Comparison of ENCODE assay signal across 17 cellular contexts in the genomic region with DNA sequence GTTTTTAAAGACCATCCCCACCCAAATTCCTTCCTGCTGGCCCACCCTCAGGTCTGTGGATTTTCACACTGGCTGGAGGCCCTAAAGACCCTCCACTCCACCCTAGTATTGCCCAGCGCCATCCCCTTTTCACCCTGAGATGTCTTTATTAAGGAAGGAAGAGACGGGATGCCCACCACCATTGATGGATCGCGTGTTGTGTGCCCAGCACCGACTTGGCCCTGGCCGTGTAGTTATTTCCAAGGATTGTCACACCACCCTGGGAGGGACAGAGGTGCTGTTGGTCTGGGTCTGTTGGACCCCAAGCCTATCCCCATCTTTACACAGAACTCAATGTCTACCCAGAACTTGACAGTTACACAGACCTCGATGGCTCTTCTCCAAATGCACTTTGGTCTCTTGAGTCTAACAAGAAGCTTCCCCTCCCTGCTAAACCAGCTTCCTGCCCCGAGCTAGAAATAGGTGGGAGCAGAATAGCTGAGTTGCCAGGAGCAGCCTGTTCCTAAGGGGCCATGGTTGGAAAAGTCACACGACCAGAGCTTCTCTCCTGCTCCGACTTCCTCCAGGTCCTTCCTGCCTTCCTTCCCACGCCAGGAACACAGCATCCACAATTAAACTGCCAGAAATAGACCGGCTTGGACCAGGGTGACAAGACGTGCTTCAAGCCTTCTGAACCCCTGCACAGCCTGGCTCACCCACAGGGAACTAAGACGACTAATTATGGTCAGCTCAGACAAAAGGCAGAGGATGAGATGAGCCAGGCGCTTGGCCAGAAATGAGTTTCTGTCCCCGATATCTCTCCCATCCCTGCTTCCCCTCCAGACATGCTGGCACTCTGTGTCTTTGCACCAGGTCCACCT.
"Had no signal": no experiment of that assay in that cellular context is flagged by ENCODE, and none has a peak within 500 bp of the region (broad histone marks: within the 10 kb centered on the region; RNA-seq: fewer than 3 reads in every experiment).

No MANE protein-coding gene starts in this region.

- H3K27ac Mint-ChIP-seq: activated CD8-positive, alpha-beta T cell treated with anti-CD3 and anti-CD28 coated beads for 36 hours; activated T-helper 1 cell treated with anti-CD3 and anti-CD28 coated beads, Interleukin-12 subunit alpha, Interleukin-12 subunit beta, Interleukin-2, Interleukin-4 antibody, amounts not matched to agents 30 ng/mL and 10 ng/mL and 1 ng/mL, durations not matched to agents 14 hours and 24 hours and 36 hours; mesothelial cell of epicardium; nephron progenitor cell; stimulated activated effector memory CD8-positive, alpha-beta T cell treated with anti-CD3 and anti-CD28 coated beads, Interleukin-12 subunit alpha, Interleukin-12 subunit beta, amount 100 ng/mL, for 72 hours had no signal

- H3K9me3 ChIP-seq: ascending aorta, breast epithelium, lower lobe of right lung, psoas muscle, thyroid gland had no signal

- FAIRE-seq: urothelium cell line had no signal

- H3K27me3 Mint-ChIP-seq: activated CD8-positive, alpha-beta T cell treated with anti-CD3 and anti-CD28 coated beads for 36 hours; T-helper 17 cell had no signal

- H3K4me3 ChIP-seq: ascending aorta, breast epithelium, dorsolateral prefrontal cortex, lower lobe of right lung, psoas muscle, thyroid gland had no signal

- H3K36me3 ChIP-seq: ascending aorta, breast epithelium, lower lobe of right lung, thyroid gland had no signal

- H3K4me1 ChIP-seq: ascending aorta, breast epithelium, lower lobe of right lung, psoas muscle, thyroid gland had no signal

- H3K36me3 Mint-ChIP-seq: mesothelial cell of epicardium had no signal

- H3K27me3 ChIP-seq: ascending aorta, breast epithelium, dorsolateral prefrontal cortex, thyroid gland had no signal

- ATAC-seq: activated CD8-positive, alpha-beta T cell treated with anti-CD3 and anti-CD28 coated beads for 36 hours; psoas muscle had no signal

- H3K4me1 Mint-ChIP-seq: mesothelial cell of epicardium, T-helper 17 cell had no signal

- H3K4me3 Mint-ChIP-seq: activated CD8-positive, alpha-beta T cell treated with anti-CD3 and anti-CD28 coated beads for 36 hours; activated T-helper 1 cell treated with anti-CD3 and anti-CD28 coated beads, Interleukin-12 subunit alpha, Interleukin-12 subunit beta, Interleukin-2, Interleukin-4 antibody, amounts not matched to agents 30 ng/mL and 10 ng/mL and 1 ng/mL, durations not matched to agents 14 hours and 24 hours and 36 hours; mesothelial cell of epicardium; nephron progenitor cell; stimulated activated effector memory CD8-positive, alpha-beta T cell treated with anti-CD3 and anti-CD28 coated beads, Interleukin-12 subunit alpha, Interleukin-12 subunit beta, amount 100 ng/mL, for 72 hours; T-helper 17 cell had no signal

- DNase-seq: activated CD4-positive, alpha-beta T cell treated with anti-CD3 and anti-CD28 coated beads for 4 hours; activated CD8-positive, alpha-beta memory T cell treated with anti-CD3 and anti-CD28 coated beads, Interleukin-2, amount 50 U/mL, for 48 hours; activated CD8-positive, alpha-beta T cell treated with anti-CD3 and anti-CD28 coated beads for 36 hours; activated naive CD4-positive, alpha-beta T cell treated with Interleukin-2 at 50 U/mL for 16 hours; dorsolateral prefrontal cortex; kidney glomerular epithelial cell; lower lobe of right lung; nephron progenitor cell; psoas muscle; T-helper 17 cell had no signal

- H3K27ac ChIP-seq: ascending aorta, breast epithelium, dorsolateral prefrontal cortex, lower lobe of right lung, psoas muscle had no signal
